ENCODE assay signal across 9 cellular contexts in genomic region chr3:156010829-156011228, GRCh38.
DNase-seq lines count a peak whose midpoint lies in the region; ATAC-seq and TF ChIP-seq lines count a peak whose summit lies in the region.
"Had no signal": no experiment of that assay in that cellular context is flagged by ENCODE, and none has a peak within 500 bp of the region (broad histone marks: within the 10 kb centered on the region; RNA-seq: fewer than 3 reads in every experiment).

No MANE protein-coding gene starts in this region.

- H3K9me3 ChIP-seq in trophoblast cell (ENCODE audit: insufficient read depth, low read depth, low read length): no peaks in the 10 kb centered on the region
- no peaks in the 10 kb centered on the region for H3K9me3 ChIP-seq in CD8-positive, alpha-beta T cell (ENCODE audit: low read length)

- H4K12ac ChIP-seq in trophoblast cell (ENCODE audit: low read depth, low read length): no peak overlapping the region

- POLR2A ChIA-PET in CD8-positive, alpha-beta T cell (lab: Charles Lee): no interaction called here

- ATAC-seq in CD8-positive, alpha-beta T cell: no peak
- no peak for ATAC-seq in activated CD4-positive, CD25-positive, alpha-beta regulatory T cell treated with anti-CD3 and anti-CD28 coated beads, Interleukin-2, amount 50 U/mL, for 24 hours

- H3K36me3 Mint-ChIP-seq in CD8-positive, alpha-beta T cell: no peaks in the 10 kb centered on the region
- H3K36me3 Mint-ChIP-seq: activated naive CD8-positive, alpha-beta T cell treated with anti-CD3 and anti-CD28 coated beads for 36 hours had no signal

- WGBS in trophoblast cell (ENCODE audit: extremely low coverage, insufficient coverage, insufficient read length): no CpG with 5 or more reads among the region's 3 CpGs

- no peak overlapping the region for H3K4me3 ChIP-seq in trophoblast cell (ENCODE audit: low read depth, low read length)
- no peak overlapping the region for H3K4me3 ChIP-seq in CD8-positive, alpha-beta T cell (ENCODE audit: low read depth, low read length)

- TF ChIP-seq CTCF in CD8-positive, alpha-beta T cell (IDR thresholded peaks at IDR 0.05): no peak

- no peak overlapping the region for H2BK12ac ChIP-seq in trophoblast cell (ENCODE audit: low read length)

- H3K27me3 ChIP-seq in trophoblast cell (ENCODE audit: insufficient read depth, low read length): no peaks in the 10 kb centered on the region
- no peaks in the 10 kb centered on the region for H3K27me3 ChIP-seq in CD8-positive, alpha-beta T cell (ENCODE audit: insufficient read depth, low read length)

- H4K91ac ChIP-seq in trophoblast cell (ENCODE audit: low read depth, low read length): no peak overlapping the region

- intact Hi-C loops in CD8-positive, alpha-beta T cell (cut with DNase I, micrococcal nuclease): no loop called here

- DNase-seq in DMS 273 (lab: John Stamatoyannopoulos, UW; ENCODE audit: unreplicated experiment): peak; percentile 72
- DNase-seq in DMS 273 treated with DMSO at 0.1 percent for 48 hours (lab: John Stamatoyannopoulos, UW): no peak
- DNase-seq in NCI-H1105 (lab: John Stamatoyannopoulos, UW): peak; percentile 25
- peak; percentile 38 for DNase-seq in cerebellum (ENCODE audit: low spot score)
- peak; percentile 40 to 68 for DNase-seq in trophoblast cell
- no peak for DNase-seq in CD8-positive, alpha-beta T cell
- no peak for DNase-seq in NCI-H1694 (lab: John Stamatoyannopoulos, UW)
- DNase-seq: activated naive CD8-positive, alpha-beta T cell treated with anti-CD3 and anti-CD28 coated beads for 36 hours had no signal

- H3K23ac ChIP-seq in trophoblast cell (ENCODE audit: low read length): no peak overlapping the region

- H3K79me2 ChIP-seq in trophoblast cell (ENCODE audit: control insufficient read depth, insufficient read depth, low read length, poor library complexity): no peaks in the 10 kb centered on the region

- no peak overlapping the region for H2AFZ ChIP-seq in trophoblast cell (ENCODE audit: insufficient read depth, low read length, poor library complexity)

- H3K9me3 Mint-ChIP-seq in CD8-positive, alpha-beta T cell: no peaks in the 10 kb centered on the region
- H3K9me3 Mint-ChIP-seq: activated naive CD8-positive, alpha-beta T cell treated with anti-CD3 and anti-CD28 coated beads for 36 hours had no signal

- H3K27ac Mint-ChIP-seq in CD8-positive, alpha-beta T cell: no peak overlapping the region
- H3K27ac Mint-ChIP-seq: activated naive CD8-positive, alpha-beta T cell treated with anti-CD3 and anti-CD28 coated beads for 36 hours had no signal

- no peak overlapping the region for H3K18ac ChIP-seq in trophoblast cell (ENCODE audit: low read length)

- H3K14ac ChIP-seq in trophoblast cell (ENCODE audit: low read length): no peak overlapping the region

- no peaks in the 10 kb centered on the region for H3K4me1 Mint-ChIP-seq in CD8-positive, alpha-beta T cell (ENCODE audit: low read depth)
- H3K4me1 Mint-ChIP-seq: activated naive CD8-positive, alpha-beta T cell treated with anti-CD3 and anti-CD28 coated beads for 36 hours had no signal

- CTCF ChIA-PET in CD8-positive, alpha-beta T cell (lab: Charles Lee): interaction anchor here (0.9 kb wide), 1 partner anchor 12 kb away, joined by 3 read pairs; no protein-coding TSS in a partner anchor

- no peak overlapping the region for H4K8ac ChIP-seq in trophoblast cell (ENCODE audit: low read depth, low read length)

- H2AK5ac ChIP-seq in trophoblast cell (ENCODE audit: low read length): no peak overlapping the region

- no peak overlapping the region for H3K4me3 Mint-ChIP-seq in CD8-positive, alpha-beta T cell
- H3K4me3 Mint-ChIP-seq: activated naive CD8-positive, alpha-beta T cell treated with anti-CD3 and anti-CD28 coated beads for 36 hours had no signal

- no peak overlapping the region for H3K4ac ChIP-seq in trophoblast cell (ENCODE audit: low read depth, low read length)

- no peaks in the 10 kb centered on the region for H3K36me3 ChIP-seq in trophoblast cell (ENCODE audit: control insufficient read depth in 1 of 2, insufficient read depth in 2 of 2, low read length in 2 of 2)
- no peaks in the 10 kb centered on the region for H3K36me3 ChIP-seq in CD8-positive, alpha-beta T cell (ENCODE audit: insufficient read depth, low read length)

- peaks cover 17% of the 10 kb centered on the region for H3K27me3 Mint-ChIP-seq in CD8-positive, alpha-beta T cell (ENCODE audit: low read depth)

- H3K4me1 ChIP-seq in trophoblast cell (ENCODE audit: control insufficient read depth in 1 of 2, insufficient read depth in 2 of 2, low read length in 2 of 2): no peaks in the 10 kb centered on the region
- H3K4me1 ChIP-seq in CD8-positive, alpha-beta T cell (ENCODE audit: insufficient read depth, low read length): no peaks in the 10 kb centered on the region

- H3K9ac ChIP-seq in trophoblast cell (ENCODE audit: low read length): no peak overlapping the region

- no peaks in the 10 kb centered on the region for H3K79me1 ChIP-seq in trophoblast cell (ENCODE audit: low read length)

- H3K27ac ChIP-seq in trophoblast cell (ENCODE audit: low read depth, low read length): no peak overlapping the region
- no peak overlapping the region for H3K27ac ChIP-seq in CD8-positive, alpha-beta T cell (ENCODE audit: low read depth, low read length)

- no peak overlapping the region for H3K4me2 ChIP-seq in trophoblast cell (ENCODE audit: low read length)

- no peak overlapping the region for H2BK5ac ChIP-seq in trophoblast cell (ENCODE audit: low read depth, low read length, poor library complexity)

- H2BK120ac ChIP-seq in trophoblast cell (ENCODE audit: insufficient read depth, low read length, poor library complexity): no peak overlapping the region

Comparison
In these comparisons a context has a peak if more than half of its experiments do, and no peak if none do; other contexts are left out.
1. DNase-seq: peak in DMS 273 (single experiment), NCI-H1105 (single experiment), cerebellum (single experiment) and trophoblast cell (2 of 2); none in DMS 273 treated with DMSO at 0.1 percent for 48 hours (single experiment), CD8-positive, alpha-beta T cell (0 of 7) and NCI-H1694 (single experiment).